Comparison of ENCODE assay signal across 8 cellular contexts in genomic region chr20:54733687-54734086, GRCh38.
"Had no signal": no experiment of that assay in that cellular context is flagged by ENCODE, and none has a peak within 500 bp of the region (broad histone marks: within the 10 kb centered on the region; RNA-seq: fewer than 3 reads in every experiment).

No MANE protein-coding gene starts in this region.

- FAIRE-seq: H1, H54, K562 had no signal

- H3K4me3 ChIP-seq: GM23338, K562 had no signal

- DNase-seq: H9, HCEC 1CT, IMR-90, KG1 had no signal

- ATAC-seq: GM23338, K562 had no signal

- H3K4me2 ChIP-seq: GM23338 had no signal

- H2AFZ ChIP-seq: GM23338 had no signal
